In genomic region chr21:25313891-25314646, GRCh38 we compare ENCODE assay signal across 10 cellular contexts.
DNase-seq lines count a peak whose midpoint lies in the region; ATAC-seq and TF ChIP-seq lines count a peak whose summit lies in the region.
"Had no signal": no experiment of that assay in that cellular context is flagged by ENCODE, and none has a peak within 500 bp of the region (broad histone marks: within the 10 kb centered on the region; RNA-seq: fewer than 3 reads in every experiment).

No MANE protein-coding gene starts in this region.

- in situ Hi-C loops in astrocyte of the cerebellum (cut with HindIII; ENCODE audit: low sequenced_read_pairs), result no loop called here

- no peaks in the 10 kb centered on the region for H3K36me3 Mint-ChIP-seq in stimulated activated effector memory CD8-positive, alpha-beta T cell treated with anti-CD3 and anti-CD28 coated beads, Interleukin-12 subunit alpha, Interleukin-12 subunit beta, amount 100 ng/mL, for 72 hours

- TF ChIP-seq CTCF in astrocyte of the cerebellum (IDR thresholded peaks at IDR 0.05; ENCODE audit: low read depth, low read length, missing control alignments) (peak; percentile 31), retinal pigment epithelial cell (conservative IDR thresholded peaks at IDR 0.05; ENCODE audit: low read depth, low read length) (peak; percentile 45)

- H3K4me3 ChIP-seq in astrocyte of the cerebellum (ENCODE audit: low read depth, low read length), result no peak overlapping the region
- H3K4me3 ChIP-seq in retinal pigment epithelial cell (ENCODE audit: low read length), result no peak overlapping the region
- H3K4me3 ChIP-seq: BLaER1 treated with 17β-estradiol and CSF1 and Interleukin-3, amounts not matched to agents 10 nM and 100 nM had no signal

- H3K9me3 Mint-ChIP-seq in stimulated activated effector memory CD8-positive, alpha-beta T cell treated with anti-CD3 and anti-CD28 coated beads, Interleukin-12 subunit alpha, Interleukin-12 subunit beta, amount 100 ng/mL, for 72 hours, result peaks cover 6% of the 10 kb centered on the region

- no peaks in the 10 kb centered on the region for H3K4me1 Mint-ChIP-seq in stimulated activated effector memory CD8-positive, alpha-beta T cell treated with anti-CD3 and anti-CD28 coated beads, Interleukin-12 subunit alpha, Interleukin-12 subunit beta, amount 100 ng/mL, for 72 hours
- H3K4me1 Mint-ChIP-seq: activated T-helper 17 cell treated with anti-CD3 and anti-CD28 coated beads, Interleukin-2, amount 50 U/mL, for 72 hours had no signal

- H3K4me3 Mint-ChIP-seq in stimulated activated effector memory CD8-positive, alpha-beta T cell treated with anti-CD3 and anti-CD28 coated beads, Interleukin-12 subunit alpha, Interleukin-12 subunit beta, amount 100 ng/mL, for 72 hours, result no peak overlapping the region
- H3K4me3 Mint-ChIP-seq: activated T-helper 17 cell treated with anti-CD3 and anti-CD28 coated beads, Interleukin-2, amount 50 U/mL, for 72 hours had no signal

- DNase-seq in NCI-H1436 (lab: John Stamatoyannopoulos, UW) (peak; percentile 23), NCI-H1436 treated with DMSO at 0.1 percent for 48 hours (lab: John Stamatoyannopoulos, UW) (no peak), NCI-H1105 (lab: John Stamatoyannopoulos, UW) (peak; percentile 24), astrocyte of the cerebellum (ENCODE audit: low read depth) (peak; percentile 42), retinal pigment epithelial cell (ENCODE audit: low read depth) (peak; percentile 4)
- DNase-seq in stimulated activated effector memory CD8-positive, alpha-beta T cell treated with anti-CD3 and anti-CD28 coated beads, Interleukin-12 subunit alpha, Interleukin-12 subunit beta, amount 100 ng/mL, for 72 hours (ENCODE audit: low spot score in 2 of 2), result no peak
- DNase-seq in stimulated activated CD4-positive, alpha-beta T cell treated with anti-CD3 and anti-CD28 coated beads, Interleukin-15, amount 100 ng/mL, for 24 hours, result no peak
- DNase-seq in activated effector memory CD4-positive, alpha-beta T cell treated with anti-CD3 and anti-CD28 coated beads, Interleukin-2, amount 50 U/mL, for 16 hours, result no peak

- no peak for ATAC-seq in stimulated activated effector memory CD8-positive, alpha-beta T cell treated with anti-CD3 and anti-CD28 coated beads, Interleukin-12 subunit alpha, Interleukin-12 subunit beta, amount 100 ng/mL, for 72 hours
- ATAC-seq: activated T-helper 17 cell treated with anti-CD3 and anti-CD28 coated beads, Interleukin-2, amount 50 U/mL, for 72 hours had no signal

- no peak overlapping the region for H3K27ac Mint-ChIP-seq in stimulated activated effector memory CD8-positive, alpha-beta T cell treated with anti-CD3 and anti-CD28 coated beads, Interleukin-12 subunit alpha, Interleukin-12 subunit beta, amount 100 ng/mL, for 72 hours
- H3K27ac Mint-ChIP-seq: activated T-helper 17 cell treated with anti-CD3 and anti-CD28 coated beads, Interleukin-2, amount 50 U/mL, for 72 hours had no signal

Comparison
In these comparisons a context has a peak if more than half of its experiments do, and no peak if none do; other contexts are left out.
1. DNase-seq: peak in NCI-H1436 (single experiment), NCI-H1105 (single experiment), astrocyte of the cerebellum (single experiment) and retinal pigment epithelial cell (single experiment); none in NCI-H1436 treated with DMSO at 0.1 percent for 48 hours (single experiment), stimulated activated effector memory CD8-positive, alpha-beta T cell treated with anti-CD3 and anti-CD28 coated beads, Interleukin-12 subunit alpha, Interleukin-12 subunit beta, amount 100 ng/mL, for 72 hours (0 of 2), stimulated activated CD4-positive, alpha-beta T cell treated with anti-CD3 and anti-CD28 coated beads, Interleukin-15, amount 100 ng/mL, for 24 hours (single experiment) and activated effector memory CD4-positive, alpha-beta T cell treated with anti-CD3 and anti-CD28 coated beads, Interleukin-2, amount 50 U/mL, for 16 hours (single experiment).